In genomic region chr7:52369922-52370321, GRCh38 we compare ENCODE assay signal across 24 cellular contexts.
A peak's percentile ranks its signal among the peaks of the same experiment; 100 is the strongest.
DNase-seq lines count a peak whose midpoint lies in the region; ATAC-seq, FAIRE-seq and TF ChIP-seq lines count a peak whose summit lies in the region.
"Had no signal": no experiment of that assay in that cellular context is flagged by ENCODE, and none has a peak within 500 bp of the region (broad histone marks: within the 10 kb centered on the region; RNA-seq: fewer than 3 reads in every experiment).

No MANE protein-coding gene starts in this region.

- peaks cover 2% of the 10 kb centered on the region for H3K9me3 Mint-ChIP-seq in activated CD4-positive, alpha-beta T cell treated with anti-CD3 and anti-CD28 coated beads for 36 hours (ENCODE audit: low read depth)
- peaks cover 15 to 17% of the 10 kb centered on the region in 2 donors for H3K9me3 Mint-ChIP-seq in effector memory CD8-positive, alpha-beta T cell

- in situ Hi-C loops in K562 (cut with MboI): no loop called here

- no peak for TF ChIP-seq POLR2A in A549 (IDR thresholded peaks at IDR 0.05; ENCODE audit: low read length)
- TF ChIP-seq POLR2A in K562 (conservative IDR thresholded peaks at IDR 0.05): no peak

- POLR2A ChIA-PET in A549 (lab: Yijun Ruan, JAX): no interaction called here
- POLR2A ChIA-PET in K562 (lab: Yijun Ruan, JAX): no interaction called here
- POLR2A ChIA-PET in activated CD4-positive, alpha-beta T cell treated with anti-CD3 and anti-CD28 coated beads for 36 hours (lab: Charles Lee): no interaction called here

- no peaks in the 10 kb centered on the region for H4K20me1 ChIP-seq in K562 (replicated peaks; ENCODE audit: control insufficient read depth, insufficient read depth, low read length)
- H4K20me1 ChIP-seq: BLaER1 treated with 17β-estradiol and CSF1 and Interleukin-3, amounts not matched to agents 10 nM and 100 nM had no signal

- H3K27me3 ChIP-seq in K562 (ENCODE audit: control insufficient read depth in 2 of 2, insufficient read depth in 2 of 2, low read length in 2 of 2): no peaks in the 10 kb centered on the region
- H3K27me3 ChIP-seq: BLaER1 treated with 17β-estradiol and CSF1 and Interleukin-3, amounts not matched to agents 10 nM and 100 nM had no signal

- no peaks in the 10 kb centered on the region for H3K4me1 Mint-ChIP-seq in activated CD4-positive, alpha-beta T cell treated with anti-CD3 and anti-CD28 coated beads for 36 hours
- H3K4me1 Mint-ChIP-seq in effector memory CD8-positive, alpha-beta T cell (ENCODE audit: low read depth in 2 of 2): no peaks in the 10 kb centered on the region
- H3K4me1 Mint-ChIP-seq: B cell had no signal

- no peaks in the 10 kb centered on the region for H3K9me1 ChIP-seq in K562 (ENCODE audit: control insufficient read depth, insufficient read depth, low read length)

- no TSS peak for BruUV-seq in K562 (replicated peaks; lab: Mats Ljungman, UMichigan)

- CTCF ChIA-PET in A549 (lab: Yijun Ruan, JAX) (no interaction called here), K562 (lab: Yijun Ruan, JAX; ENCODE audit: low intra/inter-chr PET ratio) (no interaction called here)
- CTCF ChIA-PET in activated CD4-positive, alpha-beta T cell treated with anti-CD3 and anti-CD28 coated beads for 36 hours (lab: Charles Lee): no interaction called here

- H3K4me1 ChIP-seq in A549 (no peaks in the 10 kb centered on the region), K562 (replicated peaks in 1 of 2; ENCODE audit: control insufficient read depth in 2 of 2, insufficient read depth in 2 of 2, low read length in 2 of 2) (no peaks in the 10 kb centered on the region)
- H3K4me1 ChIP-seq: BLaER1 treated with 17β-estradiol and CSF1 and Interleukin-3, amounts not matched to agents 10 nM and 100 nM; Caco-2 had no signal

- 2% methylated on average over 4 of the region's 4 CpGs for WGBS in A549 (ENCODE audit: missing lambda C conversion rate)
- 0% methylated on average over 4 of the region's 4 CpGs for WGBS in K562 (ENCODE audit: insufficient coverage, low coverage, missing lambda C conversion rate)

- no peaks in the 10 kb centered on the region for H3K36me3 ChIP-seq in K562 (ENCODE audit: control insufficient read depth, insufficient read depth, low read length)
- H3K36me3 ChIP-seq: BLaER1 treated with 17β-estradiol and CSF1 and Interleukin-3, amounts not matched to agents 10 nM and 100 nM had no signal

- TF ChIP-seq EP300 in A549 (IDR thresholded peaks at IDR 0.05) (no peak), K562 (IDR thresholded peaks at IDR 0.05; ENCODE audit: low read length) (no peak)

- FAIRE-seq in A549 (lab: Jason Lieb, UNC): no peak
- peak; percentile 21 for FAIRE-seq in D721Med (lab: Jason Lieb, UNC)
- no peak for FAIRE-seq in K562 (lab: Jason Lieb, UNC)
- FAIRE-seq: GM12891, GM19239 had no signal

- H3K9me3 ChIP-seq in A549 (no peaks in the 10 kb centered on the region), K562 (replicated peaks; ENCODE audit: control insufficient read depth, insufficient read depth, low read depth, low read length) (no peaks in the 10 kb centered on the region; the same call in 1 of the 2 replicates)
- H3K9me3 ChIP-seq: BLaER1 treated with 17β-estradiol and CSF1 and Interleukin-3, amounts not matched to agents 10 nM and 100 nM; Caco-2 had no signal

- intact Hi-C loops in K562 (cut with micrococcal nuclease): no loop called here
- intact Hi-C loops in activated CD4-positive, alpha-beta T cell treated with anti-CD3 and anti-CD28 coated beads for 36 hours (cut with DNase I, micrococcal nuclease): no loop called here

- no peaks in the 10 kb centered on the region for H3K36me3 Mint-ChIP-seq in activated CD4-positive, alpha-beta T cell treated with anti-CD3 and anti-CD28 coated beads for 36 hours (ENCODE audit: low read depth)
- H3K36me3 Mint-ChIP-seq in effector memory CD8-positive, alpha-beta T cell (ENCODE audit: insufficient read depth): peaks cover 3% of the 10 kb centered on the region
- H3K36me3 Mint-ChIP-seq: CD8-positive, alpha-beta T cell had no signal

- H3K27ac ChIP-seq in A549: no peak overlapping the region
- H3K27ac ChIP-seq in K562 (ENCODE audit: extremely low read depth, low read depth, low read length): no peak overlapping the region
- H3K27ac ChIP-seq: BLaER1 treated with 17β-estradiol and CSF1 and Interleukin-3, amounts not matched to agents 10 nM and 100 nM; C4-2B had no signal

- no peak overlapping the region for H3K27ac Mint-ChIP-seq in activated CD4-positive, alpha-beta T cell treated with anti-CD3 and anti-CD28 coated beads for 36 hours
- H3K27ac Mint-ChIP-seq in effector memory CD8-positive, alpha-beta T cell: no peak overlapping the region
- H3K27ac Mint-ChIP-seq: B cell; CD4-positive, alpha-beta T cell; CD8-positive, alpha-beta T cell had no signal

- H3K79me2 ChIP-seq in K562 (ENCODE audit: control insufficient read depth, insufficient read depth, low read length): no peaks in the 10 kb centered on the region

- H3K9ac ChIP-seq in K562 (ENCODE audit: insufficient read depth in 1 of 2, low read depth in 2 of 2, low read length in 2 of 2): no peak overlapping the region
- H3K9ac ChIP-seq: BLaER1 treated with 17β-estradiol and CSF1 and Interleukin-3, amounts not matched to agents 10 nM and 100 nM had no signal

- no peak for TF ChIP-seq CTCF in A549 (IDR thresholded peaks at IDR 0.05)
- no peak for TF ChIP-seq CTCF in D721Med (IDR thresholded peaks at IDR 0.05; ENCODE audit: insufficient read depth, missing control alignments)
- no peak for TF ChIP-seq CTCF in K562 (IDR thresholded peaks at IDR 0.05 in 2 of 3, conservative IDR thresholded peaks at IDR 0.05 in 1 of 3; ENCODE audit: insufficient read depth in 2 of 3, low read depth in 1 of 3, low read length in 3 of 3)

- H2AFZ ChIP-seq in K562 (ENCODE audit: low read depth, low read length): no peak overlapping the region

- ATAC-seq in A549 (no peak), K562 (no peak), HG03045 (IDR thresholded peaks at IDR 0.05; ENCODE audit: unreplicated experiment) (no peak)
- ATAC-seq in activated CD4-positive, alpha-beta T cell treated with anti-CD3 and anti-CD28 coated beads for 36 hours: no peak
- ATAC-seq in effector memory CD8-positive, alpha-beta T cell (replicated peaks): no peak
- ATAC-seq: CD8-positive, alpha-beta T cell had no signal

- H3K4me2 ChIP-seq in A549 (no peak overlapping the region), K562 (ENCODE audit: insufficient read depth, low read length) (no peak overlapping the region)
- H3K4me2 ChIP-seq: BLaER1 treated with 17β-estradiol and CSF1 and Interleukin-3, amounts not matched to agents 10 nM and 100 nM had no signal

- DNase-seq in A549 (ENCODE audit: low read depth in 1 of 2, low spot score in 1 of 2): no peak
- no peak for DNase-seq in D721Med (ENCODE audit: insufficient read length, low spot score)
- DNase-seq in K562 (ENCODE audit: extremely low read depth in 1 of 4, low spot score in 3 of 4): no peak
- DNase-seq in activated CD4-positive, alpha-beta T cell treated with anti-CD3 and anti-CD28 coated beads for 36 hours: no peak
- DNase-seq in effector memory CD8-positive, alpha-beta T cell: no peak
- DNase-seq: 8988T; AML-193; Caco-2; Calu3; CD4-positive, alpha-beta T cell; CD8-positive, alpha-beta T cell; DMS 273 treated with DMSO at 0.1 percent for 48 hours; DMS153; DMS53; DMS79; DND-41; EL; GDM1 had no signal

- H3K4me3 ChIP-seq in A549 (no peak overlapping the region), K562 (no peak overlapping the region)
- H3K4me3 ChIP-seq: BLaER1 treated with 17β-estradiol and CSF1 and Interleukin-3, amounts not matched to agents 10 nM and 100 nM had no signal

- no peak overlapping the region for H3K4me3 Mint-ChIP-seq in activated CD4-positive, alpha-beta T cell treated with anti-CD3 and anti-CD28 coated beads for 36 hours
- no peak overlapping the region for H3K4me3 Mint-ChIP-seq in effector memory CD8-positive, alpha-beta T cell
- H3K4me3 Mint-ChIP-seq: B cell; CD4-positive, alpha-beta T cell; CD8-positive, alpha-beta T cell had no signal

- H3K27me3 Mint-ChIP-seq in activated CD4-positive, alpha-beta T cell treated with anti-CD3 and anti-CD28 coated beads for 36 hours: no peaks in the 10 kb centered on the region
- no peaks in the 10 kb centered on the region for H3K27me3 Mint-ChIP-seq in effector memory CD8-positive, alpha-beta T cell
- H3K27me3 Mint-ChIP-seq: B cell; CD4-positive, alpha-beta T cell had no signal

- TF ChIP-seq RAD21 in A549 (conservative IDR thresholded peaks at IDR 0.05 in 1 of 2, IDR thresholded peaks at IDR 0.05 in 1 of 2): no peak
- no peak for TF ChIP-seq RAD21 in K562 (CRISPR knock-in tag; conservative IDR thresholded peaks at IDR 0.05 in 1 of 2, IDR thresholded peaks at IDR 0.05 in 1 of 2)

TF ChIP-seq in A549, 52 proteins besides CTCF, POLR2A, EP300 and RAD21:
- TF ChIP-seq MAZ (IDR thresholded peaks at IDR 0.05; ENCODE audit: borderline replicate concordance, low read depth, low read length): no peak
- TF ChIP-seq USF2 (IDR thresholded peaks at IDR 0.05): 0 out of 2 replicates have a peak, but pooled peaks have one; percentile 24
- TF ChIP-seq CEBPB (IDR thresholded peaks at IDR 0.05): no peak

TF ChIP-seq in K562, 482 proteins besides CTCF, POLR2A, EP300 and RAD21:
- TF ChIP-seq USF1 (CRISPR knock-in tag; IDR thresholded peaks at IDR 0.05) (no peak), TFE3 (CRISPR knock-in tag; IDR thresholded peaks at IDR 0.05) (peak; percentile 89)
TF ChIP-seq in K562: peak in this region for 1.

Comparison
In these comparisons a context has a peak if more than half of its experiments do, and no peak if none do; other contexts are left out.
1. Of the 35 proteins assayed by ChIP-seq in both K562 and A549: peak only in K562: none; only in A549: USF2; in both: none; in neither: 34.